15 cellular contexts compared by ENCODE assay signal in genomic region chr1:119743308-119743707, GRCh38. TPM values are rescaled to one million over a fixed set of nuclear protein-coding genes. Genes with fewer than 3 reads are reported as not detected.
DNase-seq lines count a peak whose midpoint lies in the region; ATAC-seq lines count a peak whose summit lies in the region.
"Had no signal": no experiment of that assay in that cellular context is flagged by ENCODE, and none has a peak within 500 bp of the region (broad histone marks: within the 10 kb centered on the region; RNA-seq: fewer than 3 reads in every experiment).

No MANE protein-coding gene starts in this region.

- H3K27ac ChIP-seq in angular gyrus (ENCODE audit: low read depth, low read length) (peak overlapping the region; percentile 2), temporal lobe (ENCODE audit: low read depth, low read length) (peak overlapping the region; percentile 76)
- H3K27ac ChIP-seq: upper lobe of left lung had no signal

- intact Hi-C loops in Right ventricle myocardium superior (cut with DNase I): loop anchor here (5.0 kb wide), 1 partner anchor 64 kb away; no protein-coding TSS in a partner anchor
- intact Hi-C loops in cardiac septum (cut with DNase I): loop anchor here (5.0 kb wide), 1 partner anchor 131 kb away; no protein-coding TSS in a partner anchor

- peak; percentile 7 for ATAC-seq in Right ventricle myocardium superior (ENCODE audit: poor library complexity)
- no peak for ATAC-seq in HG03159 (IDR thresholded peaks at IDR 0.05; ENCODE audit: unreplicated experiment)
- ATAC-seq in GM21381 (IDR thresholded peaks at IDR 0.05; ENCODE audit: unreplicated experiment): no peak

- DNase-seq in Right ventricle myocardium superior (no peak), cardiac septum (ENCODE audit: low spot score) (no peak), globus pallidus (ENCODE audit: low spot score) (peak; percentile 24), DMS153 treated with DMSO at 0.1 percent for 48 hours (lab: John Stamatoyannopoulos, UW; ENCODE audit: unreplicated experiment) (no peak)
- DNase-seq: central memory CD4-positive, alpha-beta T cell had no signal

RNA-seq across cellular contexts. Expression of gene HMGCS2, which starts 25.4 kb away (rescaled TPM):
- 210 TPM for total RNA-seq in Right ventricle myocardium superior
- 0.38 TPM for total RNA-seq in cardiac septum
- total RNA-seq in temporal lobe: not detected
- total RNA-seq: activated CD8-positive, alpha-beta memory T cell treated with anti-CD3 and anti-CD28 coated beads for 36 hours; fibroblast of lung; H1; IMR-90; kidney epithelial cell had no signal

RNA-seq across cellular contexts. Expression of gene PHGDH, which starts 31.6 kb away (rescaled TPM):
- total RNA-seq in Right ventricle myocardium superior (10.5 TPM), cardiac septum (7.4 TPM), temporal lobe (25.3 TPM)

Comparison
In these comparisons a context has a peak if more than half of its experiments do, and no peak if none do; other contexts are left out.
1. RNA of gene HMGCS2, which starts 25.4 kb away (total RNA-seq): 210 TPM in Right ventricle myocardium superior (single experiment); 0.38 TPM in cardiac septum (single experiment) and not detected in temporal lobe (single experiment); every median in the first group is over 100 times any median in the second.